Comparison of ENCODE assay signal across 1 cellular context in the genomic region with DNA sequence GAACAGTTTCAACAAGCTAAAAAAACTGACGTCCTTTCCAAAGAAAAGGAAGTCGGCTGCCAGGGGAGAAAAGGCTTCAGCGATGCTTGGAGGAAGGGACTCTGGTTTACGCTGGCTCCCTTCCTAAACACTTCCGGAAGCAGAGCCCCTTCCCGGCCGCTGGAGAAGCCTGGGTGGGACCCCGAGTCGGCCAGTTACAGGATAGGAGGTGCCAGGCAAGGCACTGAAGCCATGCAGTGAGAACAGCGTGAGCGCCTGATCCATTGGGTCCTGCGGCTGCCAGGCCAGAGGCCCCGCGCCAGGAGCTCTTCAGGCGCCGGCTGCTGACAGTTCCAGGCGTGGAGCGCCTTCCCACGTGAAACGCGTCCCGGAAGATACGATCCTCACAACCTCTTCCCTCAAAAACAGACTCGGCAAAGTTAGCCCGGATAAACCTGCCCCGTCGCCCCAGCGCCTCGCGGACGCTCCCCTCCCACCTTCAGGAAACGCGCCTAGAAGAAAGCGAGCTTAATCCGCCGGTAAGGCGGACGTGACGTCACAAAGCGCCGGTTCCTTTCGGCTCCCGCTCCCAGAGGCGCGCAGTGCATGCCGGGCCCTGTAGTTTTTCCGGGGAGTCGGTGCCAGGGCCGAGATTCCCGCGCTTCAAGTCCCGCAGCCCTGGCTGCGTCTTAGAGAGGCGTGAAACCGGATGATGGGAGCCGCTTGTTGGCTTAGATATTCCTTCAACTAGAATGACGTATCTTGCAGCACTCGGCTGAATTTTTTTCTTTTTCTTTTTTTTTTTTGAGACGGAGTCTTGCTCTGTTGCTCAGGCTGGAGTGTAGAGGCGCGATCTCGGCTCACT.
A peak's percentile ranks its signal among the peaks of the same experiment; 100 is the strongest.
TF ChIP-seq lines count a peak whose summit lies in the region.

A gene with protein sequence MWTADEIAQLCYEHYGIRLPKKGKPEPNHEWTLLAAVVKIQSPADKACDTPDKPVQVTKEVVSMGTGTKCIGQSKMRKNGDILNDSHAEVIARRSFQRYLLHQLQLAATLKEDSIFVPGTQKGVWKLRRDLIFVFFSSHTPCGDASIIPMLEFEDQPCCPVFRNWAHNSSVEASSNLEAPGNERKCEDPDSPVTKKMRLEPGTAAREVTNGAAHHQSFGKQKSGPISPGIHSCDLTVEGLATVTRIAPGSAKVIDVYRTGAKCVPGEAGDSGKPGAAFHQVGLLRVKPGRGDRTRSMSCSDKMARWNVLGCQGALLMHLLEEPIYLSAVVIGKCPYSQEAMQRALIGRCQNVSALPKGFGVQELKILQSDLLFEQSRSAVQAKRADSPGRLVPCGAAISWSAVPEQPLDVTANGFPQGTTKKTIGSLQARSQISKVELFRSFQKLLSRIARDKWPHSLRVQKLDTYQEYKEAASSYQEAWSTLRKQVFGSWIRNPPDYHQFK (minus strand): TSS at position 520 of the 844 bp plus-strand sequence. CDS start 2,482 bp downstream, outside the sequence.

TF ChIP-seq in HepG2, 621 proteins besides CTCF, POLR2A, EP300 and RAD21 (continued from another document and continues in another):
- TF ChIP-seq, protein P1, sequence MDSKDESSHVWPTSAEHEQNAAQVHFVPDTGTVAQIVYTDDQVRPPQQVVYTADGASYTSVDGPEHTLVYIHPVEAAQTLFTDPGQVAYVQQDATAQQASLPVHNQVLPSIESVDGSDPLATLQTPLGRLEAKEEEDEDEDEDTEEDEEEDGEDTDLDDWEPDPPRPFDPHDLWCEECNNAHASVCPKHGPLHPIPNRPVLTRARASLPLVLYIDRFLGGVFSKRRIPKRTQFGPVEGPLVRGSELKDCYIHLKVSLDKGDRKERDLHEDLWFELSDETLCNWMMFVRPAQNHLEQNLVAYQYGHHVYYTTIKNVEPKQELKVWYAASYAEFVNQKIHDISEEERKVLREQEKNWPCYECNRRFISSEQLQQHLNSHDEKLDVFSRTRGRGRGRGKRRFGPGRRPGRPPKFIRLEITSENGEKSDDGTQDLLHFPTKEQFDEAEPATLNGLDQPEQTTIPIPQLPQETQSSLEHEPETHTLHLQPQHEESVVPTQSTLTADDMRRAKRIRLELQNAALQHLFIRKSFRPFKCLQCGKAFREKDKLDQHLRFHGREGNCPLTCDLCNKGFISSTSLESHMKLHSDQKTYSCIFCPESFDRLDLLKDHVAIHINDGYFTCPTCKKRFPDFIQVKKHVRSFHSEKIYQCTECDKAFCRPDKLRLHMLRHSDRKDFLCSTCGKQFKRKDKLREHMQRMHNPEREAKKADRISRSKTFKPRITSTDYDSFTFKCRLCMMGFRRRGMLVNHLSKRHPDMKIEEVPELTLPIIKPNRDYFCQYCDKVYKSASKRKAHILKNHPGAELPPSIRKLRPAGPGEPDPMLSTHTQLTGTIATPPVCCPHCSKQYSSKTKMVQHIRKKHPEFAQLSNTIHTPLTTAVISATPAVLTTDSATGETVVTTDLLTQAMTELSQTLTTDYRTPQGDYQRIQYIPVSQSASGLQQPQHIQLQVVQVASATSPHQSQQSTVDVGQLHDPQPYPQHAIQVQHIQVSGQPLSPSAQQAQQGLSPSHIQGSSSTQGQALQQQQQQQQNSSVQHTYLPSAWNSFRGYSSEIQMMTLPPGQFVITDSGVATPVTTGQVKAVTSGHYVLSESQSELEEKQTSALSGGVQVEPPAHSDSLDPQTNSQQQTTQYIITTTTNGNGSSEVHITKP (CRISPR knock-in tag; IDR thresholded peaks at IDR 0.05; ENCODE audit: low read depth) = peak; percentile 46; the same call in 1 of the 2 replicates
- peak; percentile 56; the same call in 1 of the 2 replicates for TF ChIP-seq PAX8 (CRISPR knock-in tag; IDR thresholded peaks at IDR 0.05; ENCODE audit: borderline replicate concordance)
- peak; percentile 90 for TF ChIP-seq ZMYM4 (CRISPR knock-in tag; IDR thresholded peaks at IDR 0.05)
- TF ChIP-seq GZF1 (CRISPR knock-in tag; IDR thresholded peaks at IDR 0.05) = peak; percentile 57; the same call in 1 of the 2 replicates
- TF ChIP-seq, protein P2, sequence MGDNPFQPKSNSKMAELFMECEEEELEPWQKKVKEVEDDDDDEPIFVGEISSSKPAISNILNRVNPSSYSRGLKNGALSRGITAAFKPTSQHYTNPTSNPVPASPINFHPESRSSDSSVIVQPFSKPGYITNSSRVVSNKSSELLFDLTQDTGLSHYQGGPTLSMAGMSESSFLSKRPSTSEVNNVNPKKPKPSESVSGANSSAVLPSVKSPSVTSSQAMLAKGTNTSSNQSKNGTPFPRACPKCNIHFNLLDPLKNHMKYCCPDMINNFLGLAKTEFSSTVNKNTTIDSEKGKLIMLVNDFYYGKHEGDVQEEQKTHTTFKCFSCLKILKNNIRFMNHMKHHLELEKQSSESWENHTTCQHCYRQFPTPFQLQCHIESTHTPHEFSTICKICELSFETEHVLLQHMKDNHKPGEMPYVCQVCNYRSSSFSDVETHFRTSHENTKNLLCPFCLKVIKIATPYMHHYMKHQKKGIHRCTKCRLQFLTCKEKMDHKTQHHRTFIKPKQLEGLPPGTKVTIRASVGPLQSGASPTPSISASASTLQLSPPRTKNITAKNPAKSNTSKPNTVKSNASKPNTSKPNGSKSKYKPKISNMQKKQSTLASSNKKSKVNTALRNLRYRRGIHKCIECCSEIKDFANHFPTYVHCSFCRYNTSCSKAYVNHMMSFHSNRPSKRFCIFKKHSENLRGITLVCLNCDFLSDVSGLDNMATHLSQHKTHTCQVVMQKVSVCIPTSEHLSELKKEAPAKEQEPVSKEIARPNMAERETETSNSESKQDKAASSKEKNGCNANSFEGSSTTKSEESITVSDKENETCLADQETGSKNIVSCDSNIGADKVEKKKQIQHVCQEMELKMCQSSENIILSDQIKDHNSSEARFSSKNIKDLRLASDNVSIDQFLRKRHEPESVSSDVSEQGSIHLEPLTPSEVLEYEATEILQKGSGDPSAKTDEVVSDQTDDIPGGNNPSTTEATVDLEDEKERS (CRISPR knock-in tag; IDR thresholded peaks at IDR 0.05) = 0 out of 2 replicates have a peak, but pooled peaks have one; percentile 20
- no peak for TF ChIP-seq HNRNPK (IDR thresholded peaks at IDR 0.05; ENCODE audit: low read depth, low read length, poor library complexity, severe bottlenecking)
- TF ChIP-seq NR2C2 (CRISPR knock-in tag; IDR thresholded peaks at IDR 0.05; ENCODE audit: borderline replicate concordance) = peak; percentile 85; the same call in 1 of the 2 replicates
- peak; percentile 96 for TF ChIP-seq PHF8 (CRISPR knock-in tag; IDR thresholded peaks at IDR 0.05)
- TF ChIP-seq, protein P3, sequence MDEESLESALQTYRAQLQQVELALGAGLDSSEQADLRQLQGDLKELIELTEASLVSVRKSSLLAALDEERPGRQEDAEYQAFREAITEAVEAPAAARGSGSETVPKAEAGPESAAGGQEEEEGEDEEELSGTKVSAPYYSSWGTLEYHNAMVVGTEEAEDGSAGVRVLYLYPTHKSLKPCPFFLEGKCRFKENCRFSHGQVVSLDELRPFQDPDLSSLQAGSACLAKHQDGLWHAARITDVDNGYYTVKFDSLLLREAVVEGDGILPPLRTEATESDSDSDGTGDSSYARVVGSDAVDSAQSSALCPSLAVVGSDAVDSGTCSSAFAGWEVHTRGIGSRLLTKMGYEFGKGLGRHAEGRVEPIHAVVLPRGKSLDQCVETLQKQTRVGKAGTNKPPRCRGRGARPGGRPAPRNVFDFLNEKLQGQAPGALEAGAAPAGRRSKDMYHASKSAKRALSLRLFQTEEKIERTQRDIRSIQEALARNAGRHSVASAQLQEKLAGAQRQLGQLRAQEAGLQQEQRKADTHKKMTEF (CRISPR knock-in tag; IDR thresholded peaks at IDR 0.05) = peak; percentile 94
- TF ChIP-seq MTF2 (CRISPR knock-in tag; IDR thresholded peaks at IDR 0.05; ENCODE audit: borderline replicate concordance) = no peak
- TF ChIP-seq KAT8 (CRISPR knock-in tag; IDR thresholded peaks at IDR 0.05) = peak; percentile 96
- TF ChIP-seq ZNF839 (CRISPR knock-in tag; IDR thresholded peaks at IDR 0.05; ENCODE audit: borderline replicate concordance) = peak; percentile 67; the same call in 1 of the 2 replicates
- TF ChIP-seq KLF6 (CRISPR knock-in tag; IDR thresholded peaks at IDR 0.05) = peak; percentile 79
- no peak for TF ChIP-seq JARID2 (CRISPR knock-in tag; IDR thresholded peaks at IDR 0.05; ENCODE audit: insufficient replicate concordance)
- TF ChIP-seq, protein P4, sequence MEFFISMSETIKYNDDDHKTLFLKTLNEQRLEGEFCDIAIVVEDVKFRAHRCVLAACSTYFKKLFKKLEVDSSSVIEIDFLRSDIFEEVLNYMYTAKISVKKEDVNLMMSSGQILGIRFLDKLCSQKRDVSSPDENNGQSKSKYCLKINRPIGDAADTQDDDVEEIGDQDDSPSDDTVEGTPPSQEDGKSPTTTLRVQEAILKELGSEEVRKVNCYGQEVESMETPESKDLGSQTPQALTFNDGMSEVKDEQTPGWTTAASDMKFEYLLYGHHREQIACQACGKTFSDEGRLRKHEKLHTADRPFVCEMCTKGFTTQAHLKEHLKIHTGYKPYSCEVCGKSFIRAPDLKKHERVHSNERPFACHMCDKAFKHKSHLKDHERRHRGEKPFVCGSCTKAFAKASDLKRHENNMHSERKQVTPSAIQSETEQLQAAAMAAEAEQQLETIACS (CRISPR knock-in tag; IDR thresholded peaks at IDR 0.05) = 0 out of 2 replicates have a peak, but pooled peaks have one; percentile 11
- 0 out of 2 replicates have a peak, but pooled peaks have one; percentile 72 for TF ChIP-seq ZFP36L2 (CRISPR knock-in tag; IDR thresholded peaks at IDR 0.05)
- peak; percentile 56; the same call in 1 of the 2 replicates for TF ChIP-seq NFYB (CRISPR knock-in tag; IDR thresholded peaks at IDR 0.05)
- TF ChIP-seq KDM3A (CRISPR knock-in tag; IDR thresholded peaks at IDR 0.05; ENCODE audit: low read depth) = 0 out of 2 replicates have a peak, but pooled peaks have one; percentile 45
- TF ChIP-seq MXI1 (IDR thresholded peaks at IDR 0.05; ENCODE audit: borderline replicate concordance, low read depth, low read length) = peak; percentile 100; the same call in 2 of the 3 replicates
- TF ChIP-seq NAIF1 (CRISPR knock-in tag; IDR thresholded peaks at IDR 0.05; ENCODE audit: borderline replicate concordance) = no peak
- TF ChIP-seq SNAI1 (CRISPR knock-in tag; IDR thresholded peaks at IDR 0.05; ENCODE audit: borderline replicate concordance) = peak; percentile 80; the same call in 1 of the 2 replicates
- no peak for TF ChIP-seq ZNF589 (CRISPR knock-in tag; conservative IDR thresholded peaks at IDR 0.05)
- TF ChIP-seq TBX2 (CRISPR knock-in tag; IDR thresholded peaks at IDR 0.05; ENCODE audit: borderline replicate concordance) = peak; percentile 80
- TF ChIP-seq ZNF138 (CRISPR knock-in tag; IDR thresholded peaks at IDR 0.05; ENCODE audit: low read depth) = no peak
- no peak for TF ChIP-seq ZKSCAN5 (CRISPR knock-in tag; IDR thresholded peaks at IDR 0.05)
- TF ChIP-seq NFATC3 (CRISPR knock-in tag; IDR thresholded peaks at IDR 0.05) = no peak
- TF ChIP-seq ZNF607 (CRISPR knock-in tag; IDR thresholded peaks at IDR 0.05; ENCODE audit: borderline replicate concordance) = peak; percentile 87
- peak; percentile 76 for TF ChIP-seq ZBTB38 (CRISPR knock-in tag; IDR thresholded peaks at IDR 0.05)
- TF ChIP-seq MEIS2 (CRISPR knock-in tag; IDR thresholded peaks at IDR 0.05) = peak; percentile 61; the same call in 1 of the 2 replicates
- TF ChIP-seq FOXJ3 (CRISPR knock-in tag; IDR thresholded peaks at IDR 0.05; ENCODE audit: borderline replicate concordance) = peak; percentile 16; the same call in 1 of the 2 replicates
- TF ChIP-seq ZNF354B (CRISPR knock-in tag; IDR thresholded peaks at IDR 0.05) = no peak
- TF ChIP-seq ZBTB20 (CRISPR knock-in tag; IDR thresholded peaks at IDR 0.05; ENCODE audit: borderline replicate concordance, low read depth) = no peak; the same call in 1 of the 2 replicates
- no peak for TF ChIP-seq HMG20A (CRISPR knock-in tag; IDR thresholded peaks at IDR 0.05; ENCODE audit: borderline replicate concordance)
- TF ChIP-seq ESRRA (CRISPR knock-in tag; IDR thresholded peaks at IDR 0.05; ENCODE audit: low read depth) = 0 out of 2 replicates have a peak, but pooled peaks have one; percentile 23
- TF ChIP-seq RFXANK (CRISPR knock-in tag; IDR thresholded peaks at IDR 0.05) = peak; percentile 46; the same call in 1 of the 2 replicates
- TF ChIP-seq, protein P5, sequence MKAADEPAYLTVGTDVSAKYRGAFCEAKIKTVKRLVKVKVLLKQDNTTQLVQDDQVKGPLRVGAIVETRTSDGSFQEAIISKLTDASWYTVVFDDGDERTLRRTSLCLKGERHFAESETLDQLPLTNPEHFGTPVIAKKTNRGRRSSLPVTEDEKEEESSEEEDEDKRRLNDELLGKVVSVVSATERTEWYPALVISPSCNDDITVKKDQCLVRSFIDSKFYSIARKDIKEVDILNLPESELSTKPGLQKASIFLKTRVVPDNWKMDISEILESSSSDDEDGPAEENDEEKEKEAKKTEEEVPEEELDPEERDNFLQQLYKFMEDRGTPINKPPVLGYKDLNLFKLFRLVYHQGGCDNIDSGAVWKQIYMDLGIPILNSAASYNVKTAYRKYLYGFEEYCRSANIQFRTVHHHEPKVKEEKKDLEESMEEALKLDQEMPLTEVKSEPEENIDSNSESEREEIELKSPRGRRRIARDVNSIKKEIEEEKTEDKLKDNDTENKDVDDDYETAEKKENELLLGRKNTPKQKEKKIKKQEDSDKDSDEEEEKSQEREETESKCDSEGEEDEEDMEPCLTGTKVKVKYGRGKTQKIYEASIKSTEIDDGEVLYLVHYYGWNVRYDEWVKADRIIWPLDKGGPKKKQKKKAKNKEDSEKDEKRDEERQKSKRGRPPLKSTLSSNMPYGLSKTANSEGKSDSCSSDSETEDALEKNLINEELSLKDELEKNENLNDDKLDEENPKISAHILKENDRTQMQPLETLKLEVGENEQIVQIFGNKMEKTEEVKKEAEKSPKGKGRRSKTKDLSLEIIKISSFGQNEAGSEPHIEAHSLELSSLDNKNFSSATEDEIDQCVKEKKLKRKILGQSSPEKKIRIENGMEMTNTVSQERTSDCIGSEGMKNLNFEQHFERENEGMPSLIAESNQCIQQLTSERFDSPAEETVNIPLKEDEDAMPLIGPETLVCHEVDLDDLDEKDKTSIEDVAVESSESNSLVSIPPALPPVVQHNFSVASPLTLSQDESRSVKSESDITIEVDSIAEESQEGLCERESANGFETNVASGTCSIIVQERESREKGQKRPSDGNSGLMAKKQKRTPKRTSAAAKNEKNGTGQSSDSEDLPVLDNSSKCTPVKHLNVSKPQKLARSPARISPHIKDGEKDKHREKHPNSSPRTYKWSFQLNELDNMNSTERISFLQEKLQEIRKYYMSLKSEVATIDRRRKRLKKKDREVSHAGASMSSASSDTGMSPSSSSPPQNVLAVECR (CRISPR knock-in tag; IDR thresholded peaks at IDR 0.05; ENCODE audit: borderline replicate concordance) = peak; percentile 99
- TF ChIP-seq POGZ (CRISPR knock-in tag; IDR thresholded peaks at IDR 0.05) = peak; percentile 71
- peak; percentile 71; the same call in 1 of the 2 replicates for TF ChIP-seq ZNF598 (CRISPR knock-in tag; IDR thresholded peaks at IDR 0.05; ENCODE audit: borderline replicate concordance)
- 0 out of 2 replicates have a peak, but pooled peaks have one; percentile 23 for TF ChIP-seq ZC3H13 (CRISPR knock-in tag; IDR thresholded peaks at IDR 0.05)
- TF ChIP-seq RNF2 (conservative IDR thresholded peaks at IDR 0.05; ENCODE audit: low read depth) = 0 out of 2 replicates have a peak, but pooled peaks have one; percentile 50
- TF ChIP-seq, protein P6, sequence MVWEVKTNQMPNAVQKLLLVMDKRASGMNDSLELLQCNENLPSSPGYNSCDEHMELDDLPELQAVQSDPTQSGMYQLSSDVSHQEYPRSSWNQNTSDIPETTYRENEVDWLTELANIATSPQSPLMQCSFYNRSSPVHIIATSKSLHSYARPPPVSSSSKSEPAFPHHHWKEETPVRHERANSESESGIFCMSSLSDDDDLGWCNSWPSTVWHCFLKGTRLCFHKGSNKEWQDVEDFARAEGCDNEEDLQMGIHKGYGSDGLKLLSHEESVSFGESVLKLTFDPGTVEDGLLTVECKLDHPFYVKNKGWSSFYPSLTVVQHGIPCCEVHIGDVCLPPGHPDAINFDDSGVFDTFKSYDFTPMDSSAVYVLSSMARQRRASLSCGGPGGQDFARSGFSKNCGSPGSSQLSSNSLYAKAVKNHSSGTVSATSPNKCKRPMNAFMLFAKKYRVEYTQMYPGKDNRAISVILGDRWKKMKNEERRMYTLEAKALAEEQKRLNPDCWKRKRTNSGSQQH (CRISPR knock-in tag; IDR thresholded peaks at IDR 0.05; ENCODE audit: low read depth) = peak; percentile 55; the same call in 1 of the 2 replicates
